2 cellular contexts compared by ENCODE assay signal in the genomic region with DNA sequence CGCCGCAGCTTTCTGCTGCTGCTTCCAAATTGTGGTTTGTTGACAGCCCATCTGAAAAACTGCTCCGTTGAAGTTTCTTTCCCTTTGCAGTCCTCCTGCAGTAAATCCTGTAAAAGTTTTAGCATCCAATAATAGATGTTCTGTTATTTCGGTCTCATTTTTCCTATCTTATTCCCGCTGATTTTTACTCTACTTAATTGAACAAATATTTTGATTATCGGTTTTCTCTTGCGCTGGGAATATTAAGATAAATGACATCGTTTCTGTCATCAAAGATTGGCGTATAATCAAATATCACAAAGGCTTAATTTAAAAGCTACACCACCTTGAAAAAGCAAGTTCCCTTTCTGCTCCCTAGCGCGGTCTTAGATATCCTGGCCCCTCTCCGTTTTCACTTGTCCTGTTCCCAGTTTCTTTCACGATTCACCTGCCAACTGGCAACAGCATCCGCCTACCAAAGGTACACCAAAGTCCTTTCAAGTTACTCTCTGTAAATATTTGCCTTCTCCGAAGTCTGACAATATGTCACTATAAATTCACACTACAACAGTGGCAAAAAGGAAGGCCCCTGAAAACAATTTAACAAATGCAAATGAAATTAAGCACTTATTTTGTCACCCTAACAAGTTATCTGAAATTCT.
A peak's percentile ranks its signal among the peaks of the same experiment; 100 is the strongest.
TF ChIP-seq lines count a peak whose summit lies in the region.

No MANE protein-coding gene starts in this region.

TF ChIP-seq in IMR-90, 13 proteins besides CTCF, POLR2A, EP300 and RAD21:
- TF ChIP-seq MAFK (IDR thresholded peaks at IDR 0.05; ENCODE audit: low read depth, low read length), result no peak
- no peak for TF ChIP-seq CHD1 (IDR thresholded peaks at IDR 0.05; ENCODE audit: low read depth, low read length)
- TF ChIP-seq, protein P1, sequence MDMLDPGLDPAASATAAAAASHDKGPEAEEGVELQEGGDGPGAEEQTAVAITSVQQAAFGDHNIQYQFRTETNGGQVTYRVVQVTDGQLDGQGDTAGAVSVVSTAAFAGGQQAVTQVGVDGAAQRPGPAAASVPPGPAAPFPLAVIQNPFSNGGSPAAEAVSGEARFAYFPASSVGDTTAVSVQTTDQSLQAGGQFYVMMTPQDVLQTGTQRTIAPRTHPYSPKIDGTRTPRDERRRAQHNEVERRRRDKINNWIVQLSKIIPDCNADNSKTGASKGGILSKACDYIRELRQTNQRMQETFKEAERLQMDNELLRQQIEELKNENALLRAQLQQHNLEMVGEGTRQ (IDR thresholded peaks at IDR 0.05; ENCODE audit: low read depth, low read length), result no peak
- no peak for TF ChIP-seq NFE2L2 (IDR thresholded peaks at IDR 0.05; ENCODE audit: low read depth, low read length)
- TF ChIP-seq SMC3 (IDR thresholded peaks at IDR 0.05; ENCODE audit: low read depth, low read length), result no peak
- TF ChIP-seq BHLHE40 (IDR thresholded peaks at IDR 0.05; ENCODE audit: low read depth, low read length), result no peak
- TF ChIP-seq, protein P2, sequence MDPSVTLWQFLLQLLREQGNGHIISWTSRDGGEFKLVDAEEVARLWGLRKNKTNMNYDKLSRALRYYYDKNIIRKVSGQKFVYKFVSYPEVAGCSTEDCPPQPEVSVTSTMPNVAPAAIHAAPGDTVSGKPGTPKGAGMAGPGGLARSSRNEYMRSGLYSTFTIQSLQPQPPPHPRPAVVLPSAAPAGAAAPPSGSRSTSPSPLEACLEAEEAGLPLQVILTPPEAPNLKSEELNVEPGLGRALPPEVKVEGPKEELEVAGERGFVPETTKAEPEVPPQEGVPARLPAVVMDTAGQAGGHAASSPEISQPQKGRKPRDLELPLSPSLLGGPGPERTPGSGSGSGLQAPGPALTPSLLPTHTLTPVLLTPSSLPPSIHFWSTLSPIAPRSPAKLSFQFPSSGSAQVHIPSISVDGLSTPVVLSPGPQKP (IDR thresholded peaks at IDR 0.05; ENCODE audit: borderline replicate concordance, low read depth, low read length), result no peak
- no peak for TF ChIP-seq RCOR1 (IDR thresholded peaks at IDR 0.05; ENCODE audit: insufficient replicate concordance, low read length)
- no peak for TF ChIP-seq MXI1 (IDR thresholded peaks at IDR 0.05; ENCODE audit: borderline replicate concordance, low read depth, low read length)
- TF ChIP-seq MAZ (IDR thresholded peaks at IDR 0.05; ENCODE audit: borderline replicate concordance, low read depth, low read length), result no peak
- TF ChIP-seq RFX5 (IDR thresholded peaks at IDR 0.05; ENCODE audit: low read depth, low read length), result no peak
- TF ChIP-seq FOS (IDR thresholded peaks at IDR 0.05; ENCODE audit: low read depth, low read length), result no peak
- TF ChIP-seq CEBPB (IDR thresholded peaks at IDR 0.05; ENCODE audit: low read depth, low read length), result no peak
TF ChIP-seq in IMR-90: peak in this region for 0.

TF ChIP-seq in GM12878, 131 proteins besides CTCF, POLR2A, EP300 and RAD21:
- TF ChIP-seq IKZF2 (IDR thresholded peaks at IDR 0.05) (no peak), PML (IDR thresholded peaks at IDR 0.05; ENCODE audit: low read length) (peak; percentile 6; the same call in 1 of the 2 replicates)
